8 cellular contexts compared by ENCODE assay signal in genomic region chr15:70508561-70509281, GRCh38.
DNase-seq lines count a peak whose midpoint lies in the region; ATAC-seq and TF ChIP-seq lines count a peak whose summit lies in the region.

No MANE protein-coding gene starts in this region.

- 49 to 59% methylated on average over 5 of the region's 5 CpGs for WGBS in tibial nerve, 2 donors

- H3K9ac ChIP-seq in NT2/D1 (ENCODE audit: insufficient read length, low read depth): peak overlapping the region; percentile 5

- peak; percentile 91 for DNase-seq in EL
- no peak for DNase-seq in NT2/D1 (ENCODE audit: low read depth, low spot score)
- peak; percentile 89 to 93 for DNase-seq in cardiac fibroblast (ENCODE audit: low read depth in 2 of 2)
- DNase-seq in pulmonary artery endothelial cell (ENCODE audit: low read depth, low spot score): peak; percentile 19
- DNase-seq in anterior cingulate cortex (lab: John Stamatoyannopoulos, UW): no peak
- no peak for DNase-seq in tibial nerve (ENCODE audit: low spot score in 2 of 2)

- H3K27ac ChIP-seq in tibial nerve: no peak overlapping the region

- H3K9me3 ChIP-seq in NT2/D1 (ENCODE audit: insufficient read depth, low read length): peaks cover 25% of the 10 kb centered on the region
- H3K9me3 ChIP-seq in tibial nerve: peaks cover 0 to 30% (median 8%) of the 10 kb centered on the region in 4 donors

- peaks cover 14% of the 10 kb centered on the region for H3K4me1 ChIP-seq in NT2/D1 (ENCODE audit: insufficient read depth, insufficient read length)
- H3K4me1 ChIP-seq in tibial nerve: peaks cover 0 to 24% (median 18%) of the 10 kb centered on the region in 4 donors

- H3K27me3 ChIP-seq in NT2/D1 (ENCODE audit: insufficient read depth, insufficient read length): no peaks in the 10 kb centered on the region
- no peaks in the 10 kb centered on the region for H3K27me3 ChIP-seq in tibial nerve

- TF ChIP-seq CTCF in cardiac fibroblast (IDR thresholded peaks at IDR 0.05; ENCODE audit: low read depth, low read length) (no peak), tibial nerve (IDR thresholded peaks at IDR 0.05) (no peak)

- H3K36me3 ChIP-seq in NT2/D1 (ENCODE audit: insufficient read depth, insufficient read length, low read length): no peaks in the 10 kb centered on the region
- H3K36me3 ChIP-seq in tibial nerve: no peaks in the 10 kb centered on the region

- TF ChIP-seq POLR2A in tibial nerve (IDR thresholded peaks at IDR 0.05): no peak

- ATAC-seq in GM21825 (IDR thresholded peaks at IDR 0.05; ENCODE audit: unreplicated experiment) (no peak), GM18858 (IDR thresholded peaks at IDR 0.05; ENCODE audit: unreplicated experiment) (no peak)

- H3K4me3 ChIP-seq in NT2/D1 (ENCODE audit: insufficient read length, low read depth) (no peak overlapping the region), cardiac fibroblast (replicated peaks in 1 of 2; ENCODE audit: low read depth in 2 of 2, low read length in 2 of 2) (no peak overlapping the region), tibial nerve (no peak overlapping the region)

- TF ChIP-seq EP300 in tibial nerve (IDR thresholded peaks at IDR 0.05): no peak

Comparison
In these comparisons a context has a peak if more than half of its experiments do, and no peak if none do; other contexts are left out.
1. DNase-seq: peak in EL (single experiment), cardiac fibroblast (2 of 2) and pulmonary artery endothelial cell (single experiment); none in NT2/D1 (single experiment), anterior cingulate cortex (0 of 58) and tibial nerve (0 of 2).